In genomic region chr6:131459005-131459404, GRCh38 we compare ENCODE assay signal across 30 cellular contexts.
"Had no signal": no experiment of that assay in that cellular context is flagged by ENCODE, and none has a peak within 500 bp of the region (broad histone marks: within the 10 kb centered on the region; RNA-seq: fewer than 3 reads in every experiment).

No MANE protein-coding gene starts in this region.

- H3K9me3 ChIP-seq: ascending aorta, breast epithelium, gastrocnemius medialis, heart left ventricle had no signal

- DNase-seq: activated CD4-positive, alpha-beta memory T cell treated with anti-CD3 and anti-CD28 coated beads for 36 hours; activated CD4-positive, alpha-beta T cell treated with anti-CD3 and anti-CD28 coated beads for 36 hours; activated CD4-positive, alpha-beta T cell treated with anti-CD3 and anti-CD28 coated beads, Interleukin-2, amount 10 ng/mL, durations not matched to agents 24 days and 14 days; activated CD4-positive, CD25-positive, alpha-beta regulatory T cell; activated CD4-positive, CD25-positive, alpha-beta regulatory T cell treated with anti-CD3 and anti-CD28 coated beads, Interleukin-2, amount 50 U/mL, for 72 hours; activated CD8-positive, alpha-beta memory T cell treated with anti-CD3 and anti-CD28 coated beads, Interleukin-2, amount 10 ng/mL, durations not matched to agents 7 days and 5 days; activated CD8-positive, alpha-beta memory T cell treated with anti-CD3 and anti-CD28 coated beads, Interleukin-2, amount 50 U/mL, for 4 hours; activated CD8-positive, alpha-beta T cell treated with anti-CD3 and anti-CD28 coated beads, Interleukin-2, amount 10 ng/mL, durations not matched to agents 7 days and 5 days; activated gamma-delta T cell; activated naive CD4-positive, alpha-beta T cell; activated naive CD4-positive, alpha-beta T cell treated with anti-CD3 and anti-CD28 coated beads, Interleukin-2, amount 10 ng/mL, durations not matched to agents 7 days and 5 days; activated naive CD8-positive, alpha-beta T cell treated with anti-CD3 and anti-CD28 coated beads, Interleukin-2, amount 10 ng/mL, durations not matched to agents 7 days and 5 days; activated T-cell treated with anti-CD3 and anti-CD28 coated beads, Interleukin-2, amount 50 U/mL, for 1 hour; activated T-cell treated with anti-CD3 and anti-CD28 coated beads, Interleukin-2, amount 50 U/mL, for 72 hours; central memory CD4-positive, alpha-beta T cell; dorsolateral prefrontal cortex; effector memory CD4-positive, alpha-beta T cell; endodermal cell; foreskin keratinocyte; gastrocnemius medialis; glutamatergic neuron; heart left ventricle; T-helper 17 cell; T1000 had no signal

- H3K4me3 ChIP-seq: ascending aorta, breast epithelium, cardiac muscle cell, coronary artery, gastrocnemius medialis, heart left ventricle had no signal

- H3K27ac ChIP-seq: ascending aorta, breast epithelium, cardiac muscle cell, coronary artery, foreskin keratinocyte, gastrocnemius medialis, heart left ventricle had no signal

- H3K4me1 ChIP-seq: ascending aorta, breast epithelium, foreskin keratinocyte, gastrocnemius medialis had no signal

- H3K27me3 ChIP-seq: ascending aorta, breast epithelium, cardiac muscle cell, dorsolateral prefrontal cortex, gastrocnemius medialis, heart left ventricle had no signal

- H3K36me3 ChIP-seq: ascending aorta, breast epithelium, cardiac muscle cell, gastrocnemius medialis, heart left ventricle had no signal

- ATAC-seq: activated CD4-positive, alpha-beta T cell treated with anti-CD3 and anti-CD28 coated beads for 36 hours; activated CD8-positive, alpha-beta memory T cell treated with anti-CD3 and anti-CD28 coated beads, Interleukin-2, amount 10 ng/mL, durations not matched to agents 7 days and 5 days; activated naive CD4-positive, alpha-beta T cell treated with anti-CD3 and anti-CD28 coated beads, Interleukin-2, amount 50 U/mL, for 72 hours; activated T-cell treated with anti-CD3 and anti-CD28 coated beads, Interleukin-2, amount 50 U/mL, for 72 hours; esophagus mucosa; foreskin keratinocyte; gastrocnemius medialis; heart left ventricle; T-helper 17 cell had no signal
